19 cellular contexts compared by ENCODE assay signal in genomic region chr1:2987773-2988172, GRCh38. TPM values are rescaled to one million over a fixed set of nuclear protein-coding genes. Genes with fewer than 3 reads are reported as not detected.
DNase-seq lines count a peak whose midpoint lies in the region; ATAC-seq and TF ChIP-seq lines count a peak whose summit lies in the region.
"Had no signal": no experiment of that assay in that cellular context is flagged by ENCODE, and none has a peak within 500 bp of the region (broad histone marks: within the 10 kb centered on the region; RNA-seq: fewer than 3 reads in every experiment).

No MANE protein-coding gene starts in this region.

- H3K4me3 ChIP-seq in upper lobe of right lung (no peak overlapping the region), osteoblast (ENCODE audit: insufficient read depth, low read length) (no peak overlapping the region)
- H3K4me3 ChIP-seq: PC-9 had no signal

- H3K27me3 ChIP-seq in upper lobe of right lung (no peaks in the 10 kb centered on the region), osteoblast (ENCODE audit: insufficient read depth, low read length) (no peaks in the 10 kb centered on the region)

- H3K36me3 Mint-ChIP-seq in activated T-cell treated with anti-CD3 and anti-CD28 coated beads, Interleukin-2, amount 50 U/mL, for 24 hours (ENCODE audit: low read depth) = no peaks in the 10 kb centered on the region
- no peaks in the 10 kb centered on the region for H3K36me3 Mint-ChIP-seq in activated T-cell treated with anti-CD3 and anti-CD28 coated beads, Interleukin-2, amount 50 U/mL, for 4 hours (ENCODE audit: insufficient read depth)

- TF ChIP-seq CTCF in upper lobe of right lung (IDR thresholded peaks at IDR 0.05) = no peak
- TF ChIP-seq CTCF in osteoblast (IDR thresholded peaks at IDR 0.05; ENCODE audit: extremely low read depth, low read depth, low read length) = no peak

- no peaks in the 10 kb centered on the region for H3K4me1 Mint-ChIP-seq in activated T-cell treated with anti-CD3 and anti-CD28 coated beads, Interleukin-2, amount 50 U/mL, for 24 hours (ENCODE audit: low read depth)
- no peaks in the 10 kb centered on the region for H3K4me1 Mint-ChIP-seq in activated T-cell treated with anti-CD3 and anti-CD28 coated beads, Interleukin-2, amount 50 U/mL, for 4 hours (ENCODE audit: low read depth)

- H3K4me1 ChIP-seq in upper lobe of right lung (no peaks in the 10 kb centered on the region), osteoblast (ENCODE audit: insufficient read depth, low read length) (no peaks in the 10 kb centered on the region)

- no peaks in the 10 kb centered on the region for H3K36me3 ChIP-seq in upper lobe of right lung
- no peaks in the 10 kb centered on the region for H3K36me3 ChIP-seq in osteoblast (ENCODE audit: insufficient read depth, low read length)

- no peaks in the 10 kb centered on the region for H4K20me1 ChIP-seq in osteoblast (ENCODE audit: insufficient read depth, low read length)

- H3K9me3 ChIP-seq in upper lobe of right lung (no peaks in the 10 kb centered on the region), osteoblast (ENCODE audit: low read depth, low read length) (no peaks in the 10 kb centered on the region)

- no peaks in the 10 kb centered on the region for H3K9me3 Mint-ChIP-seq in activated T-cell treated with anti-CD3 and anti-CD28 coated beads, Interleukin-2, amount 50 U/mL, for 24 hours
- H3K9me3 Mint-ChIP-seq in activated T-cell treated with anti-CD3 and anti-CD28 coated beads, Interleukin-2, amount 50 U/mL, for 4 hours = peaks cover 1% of the 10 kb centered on the region

- intact Hi-C loops in upper lobe of right lung (cut with DNase I) = no loop called here

- no peak overlapping the region for H3K27ac Mint-ChIP-seq in activated T-cell treated with anti-CD3 and anti-CD28 coated beads, Interleukin-2, amount 50 U/mL, for 24 hours

- no peak overlapping the region for H3K4me3 Mint-ChIP-seq in activated T-cell treated with anti-CD3 and anti-CD28 coated beads, Interleukin-2, amount 50 U/mL, for 24 hours
- H3K4me3 Mint-ChIP-seq in activated T-cell treated with anti-CD3 and anti-CD28 coated beads, Interleukin-2, amount 50 U/mL, for 4 hours = no peak overlapping the region

- H3K27me3 Mint-ChIP-seq in activated T-cell treated with anti-CD3 and anti-CD28 coated beads, Interleukin-2, amount 50 U/mL, for 24 hours = peaks cover 6% of the 10 kb centered on the region
- peaks cover 6% of the 10 kb centered on the region for H3K27me3 Mint-ChIP-seq in activated T-cell treated with anti-CD3 and anti-CD28 coated beads, Interleukin-2, amount 50 U/mL, for 4 hours (ENCODE audit: low read depth)

- no peak overlapping the region for H2AFZ ChIP-seq in osteoblast (ENCODE audit: low read length)
- H2AFZ ChIP-seq: PC-9 had no signal

- H3K79me2 ChIP-seq in osteoblast (ENCODE audit: insufficient read depth, low read length) = no peaks in the 10 kb centered on the region

- H3K4me2 ChIP-seq in osteoblast (ENCODE audit: insufficient read depth, low read length) = no peak overlapping the region
- H3K4me2 ChIP-seq: PC-9 had no signal

- ATAC-seq in activated T-cell treated with anti-CD3 and anti-CD28 coated beads, Interleukin-2, amount 50 U/mL, for 4 hours = no peak
- no peak for ATAC-seq in upper lobe of right lung
- ATAC-seq: Right ventricle myocardium inferior had no signal

- H3K27ac ChIP-seq in upper lobe of right lung (no peak overlapping the region), osteoblast (ENCODE audit: low read depth, low read length) (no peak overlapping the region)
- H3K27ac ChIP-seq: PC-9 had no signal

- DNase-seq in activated T-cell treated with anti-CD3 and anti-CD28 coated beads, Interleukin-2, amount 50 U/mL, for 24 hours = peak; percentile 5
- no peak for DNase-seq in activated T-cell treated with anti-CD3 and anti-CD28 coated beads, Interleukin-2, amount 50 U/mL, for 4 hours
- DNase-seq in globus pallidus (ENCODE audit: low spot score) = peak; percentile 65
- DNase-seq in pons (ENCODE audit: low spot score) = peak; percentile 56
- peak; percentile 55 for DNase-seq in upper lobe of right lung
- no peak for DNase-seq in DMS153 (lab: John Stamatoyannopoulos, UW)
- DNase-seq in DMS79 (lab: John Stamatoyannopoulos, UW) = no peak
- no peak for DNase-seq in osteoblast (ENCODE audit: insufficient read length, low spot score, missing footprints)
- DNase-seq: 8988T, DMS53, MM.1S, NCI-H1105, NCI-H187, NCI-H2171, NCI-H446 treated with DMSO at 0.1 percent for 48 hours, NCI-H774, PC-9 had no signal

RNA-seq across cellular contexts. Expression of gene ACTRT2, which starts 33.5 kb away (rescaled TPM):
- not detected for total RNA-seq in activated T-cell treated with anti-CD3 and anti-CD28 coated beads, Interleukin-2, amount 50 U/mL, for 4 hours
- total RNA-seq in upper lobe of right lung (not detected), osteoblast (not detected in 2 replicates)
- total RNA-seq: H4, PC-9, Right ventricle myocardium inferior had no signal

Comparison
In these comparisons a context has a peak if more than half of its experiments do, and no peak if none do; other contexts are left out.
1. DNase-seq: peak in activated T-cell treated with anti-CD3 and anti-CD28 coated beads, Interleukin-2, amount 50 U/mL, for 24 hours (single experiment), globus pallidus (single experiment), pons (single experiment) and upper lobe of right lung (single experiment); none in activated T-cell treated with anti-CD3 and anti-CD28 coated beads, Interleukin-2, amount 50 U/mL, for 4 hours (single experiment), DMS153 (single experiment), DMS79 (single experiment) and osteoblast (single experiment).